In genomic region chr5:12876541-12877298, GRCh38 we compare ENCODE assay signal across 23 cellular contexts.
DNase-seq lines count a peak whose midpoint lies in the region; ATAC-seq and TF ChIP-seq lines count a peak whose summit lies in the region.
"Had no signal": no experiment of that assay in that cellular context is flagged by ENCODE, and none has a peak within 500 bp of the region (broad histone marks: within the 10 kb centered on the region; RNA-seq: fewer than 3 reads in every experiment).

No MANE protein-coding gene starts in this region.

- ATAC-seq in stimulated activated naive CD8-positive, alpha-beta T cell treated with anti-CD3 and anti-CD28 coated beads, Interleukin-15, amount 100 ng/mL, for 72 hours: no peak
- no peak for ATAC-seq in stimulated activated naive CD8-positive, alpha-beta T cell treated with anti-CD3 and anti-CD28 coated beads, Interleukin-15, Interleukin-2, amounts not matched to agents 100 U/mL and 50 U/mL, for 24 hours
- peak; percentile 96 for ATAC-seq in left lobe of liver
- no peak for ATAC-seq in GM21786 (IDR thresholded peaks at IDR 0.05; ENCODE audit: unreplicated experiment)
- no peak for ATAC-seq in HG03139 (IDR thresholded peaks at IDR 0.05; ENCODE audit: unreplicated experiment)
- ATAC-seq: A549, HCT116, Panc1, SK-N-SH treated with all-trans-retinoic acid at 6 μM for 48 hours, T-cell had no signal

- no peak overlapping the region for H3K4me3 Mint-ChIP-seq in stimulated activated naive CD8-positive, alpha-beta T cell treated with anti-CD3 and anti-CD28 coated beads, Interleukin-15, amount 100 ng/mL, for 72 hours
- H3K4me3 Mint-ChIP-seq: CD4-positive, CD25-positive, alpha-beta regulatory T cell; T-cell had no signal

- no peak for TF ChIP-seq CTCF in GM13976 (IDR thresholded peaks at IDR 0.05; ENCODE audit: borderline replicate concordance, control extremely low read depth, extremely low read depth, insufficient read depth, missing control alignments)

- H3K9me3 Mint-ChIP-seq in stimulated activated naive CD8-positive, alpha-beta T cell treated with anti-CD3 and anti-CD28 coated beads, Interleukin-15, amount 100 ng/mL, for 72 hours: peaks cover 10 to 12% of the 10 kb centered on the region in 2 donors

- H3K27ac Mint-ChIP-seq in stimulated activated naive CD8-positive, alpha-beta T cell treated with anti-CD3 and anti-CD28 coated beads, Interleukin-15, amount 100 ng/mL, for 72 hours: peak overlapping the region; percentile 33 to 35
- H3K27ac Mint-ChIP-seq: CD4-positive, CD25-positive, alpha-beta regulatory T cell; T-cell had no signal

- H3K27me3 Mint-ChIP-seq in stimulated activated naive CD8-positive, alpha-beta T cell treated with anti-CD3 and anti-CD28 coated beads, Interleukin-15, amount 100 ng/mL, for 72 hours: no peaks in the 10 kb centered on the region
- H3K27me3 Mint-ChIP-seq: CD4-positive, CD25-positive, alpha-beta regulatory T cell; T-cell had no signal

- no peak for DNase-seq in stimulated activated naive CD8-positive, alpha-beta T cell treated with anti-CD3 and anti-CD28 coated beads, Interleukin-15, amount 100 ng/mL, for 72 hours
- no peak for DNase-seq in stimulated activated naive CD8-positive, alpha-beta T cell treated with anti-CD3 and anti-CD28 coated beads, Interleukin-15, Interleukin-2, amounts not matched to agents 100 U/mL and 50 U/mL, for 24 hours
- peak; percentile 20 for DNase-seq in OCI-M1 (lab: John Stamatoyannopoulos, UW)
- DNase-seq in left lobe of liver (ENCODE audit: low spot score): peak; percentile 52
- no peak for DNase-seq in GM13976 (ENCODE audit: low spot score)
- DNase-seq: BE2C; CD4-positive, CD25-positive, alpha-beta regulatory T cell; GOT3; IMR-90; Kasumi-1; MG63; NCI-H1092; NCI-H1436; NCI-H187 treated with DMSO at 0.1 percent for 48 hours; NCI-H2107; NCI-H446 treated with DMSO at 0.1 percent for 48 hours; T-cell had no signal

- in situ Hi-C loops in GM13976 (cut with MboI; ENCODE audit: low sequenced_read_pairs, unreplicated experiment): no loop called here

- no peaks in the 10 kb centered on the region for H3K4me1 Mint-ChIP-seq in stimulated activated naive CD8-positive, alpha-beta T cell treated with anti-CD3 and anti-CD28 coated beads, Interleukin-15, amount 100 ng/mL, for 72 hours
- H3K4me1 Mint-ChIP-seq: CD4-positive, CD25-positive, alpha-beta regulatory T cell had no signal

Comparison
In these comparisons a context has a peak if more than half of its experiments do, and no peak if none do; other contexts are left out.
1. DNase-seq: peak in OCI-M1 (single experiment) and left lobe of liver (single experiment); none in stimulated activated naive CD8-positive, alpha-beta T cell treated with anti-CD3 and anti-CD28 coated beads, Interleukin-15, amount 100 ng/mL, for 72 hours (0 of 2), stimulated activated naive CD8-positive, alpha-beta T cell treated with anti-CD3 and anti-CD28 coated beads, Interleukin-15, Interleukin-2, amounts not matched to agents 100 U/mL and 50 U/mL, for 24 hours (single experiment) and GM13976 (single experiment).